1 cellular context compared by ENCODE assay signal in genomic region chr12:123232807-123233504, GRCh38.
TF ChIP-seq lines count a peak whose summit lies in the region.

TSS of gene MPHOSPH9 (minus strand) at chr12:123233141. CDS start at chr12:123230364, 2,777 bp downstream.
TSS of gene MTRFR (plus strand) at chr12:123233436. CDS start at chr12:123253675, 20,239 bp downstream.

TF ChIP-seq in HepG2, 621 proteins besides CTCF, POLR2A, EP300 and RAD21 (continued from another document and continues in another):
- TF ChIP-seq ZBTB33 (CRISPR knock-in tag; IDR thresholded peaks at IDR 0.05) = peak; percentile 45; the same call in 1 of the 2 replicates
- TF ChIP-seq FOXA1 (IDR thresholded peaks at IDR 0.05) = no peak
- peak; percentile 71 for TF ChIP-seq FOXA1 (CRISPR knock-in tag; IDR thresholded peaks at IDR 0.05)
- no peak; the same call in 1 of the 2 replicates for TF ChIP-seq RARA (CRISPR knock-in tag; IDR thresholded peaks at IDR 0.05)
- peak; percentile 92 for TF ChIP-seq GTF2F1 (IDR thresholded peaks at IDR 0.05; ENCODE audit: low read length)
- TF ChIP-seq ZNF326 (CRISPR knock-in tag; IDR thresholded peaks at IDR 0.05; ENCODE audit: borderline replicate concordance) = no peak
- TF ChIP-seq ZNF3 (CRISPR knock-in tag; IDR thresholded peaks at IDR 0.05) = no peak
- no peak; the same call in 1 of the 2 replicates for TF ChIP-seq ZBTB21 (CRISPR knock-in tag; IDR thresholded peaks at IDR 0.05)
- no peak for TF ChIP-seq ZNF75D (CRISPR knock-in tag; IDR thresholded peaks at IDR 0.05; ENCODE audit: borderline replicate concordance)
- 0 out of 2 replicates have a peak, but pooled peaks have one; percentile 52 for TF ChIP-seq ZBTB10 (CRISPR knock-in tag; IDR thresholded peaks at IDR 0.05; ENCODE audit: borderline replicate concordance)
- TF ChIP-seq RFXANK (CRISPR knock-in tag; IDR thresholded peaks at IDR 0.05) = no peak
- no peak for TF ChIP-seq THYN1 (CRISPR knock-in tag; IDR thresholded peaks at IDR 0.05; ENCODE audit: borderline replicate concordance, low read depth)
- peak; percentile 76; the same call in 1 of the 2 replicates for TF ChIP-seq CHCHD3 (CRISPR knock-in tag; IDR thresholded peaks at IDR 0.05)
- no peak for TF ChIP-seq ZKSCAN5 (CRISPR knock-in tag; IDR thresholded peaks at IDR 0.05)
- TF ChIP-seq ZNF33B (CRISPR knock-in tag; IDR thresholded peaks at IDR 0.05) = no peak
- TF ChIP-seq ZBTB37 (CRISPR knock-in tag; IDR thresholded peaks at IDR 0.05) = no peak
- TF ChIP-seq TCF7L2 (IDR thresholded peaks at IDR 0.05; ENCODE audit: low read depth, low read length) = no peak
- peak; percentile 84; the same call in 1 of the 2 replicates for TF ChIP-seq ZNF605 (CRISPR knock-in tag; IDR thresholded peaks at IDR 0.05)
- TF ChIP-seq ATF6 (CRISPR knock-in tag; conservative IDR thresholded peaks at IDR 0.05) = no peak
- peak; percentile 95 for TF ChIP-seq ARID4A (CRISPR knock-in tag; IDR thresholded peaks at IDR 0.05; ENCODE audit: borderline replicate concordance)
- TF ChIP-seq ZNF207 (IDR thresholded peaks at IDR 0.05; ENCODE audit: borderline replicate concordance) = no peak
- 0 out of 2 replicates have a peak, but pooled peaks have one; percentile 78 for TF ChIP-seq ZNF792 (CRISPR knock-in tag; IDR thresholded peaks at IDR 0.05)
- TF ChIP-seq SIN3A (IDR thresholded peaks at IDR 0.05; ENCODE audit: borderline replicate concordance, low read depth, low read length) = peak; percentile 90; the same call in 1 of the 2 replicates
- no peak for TF ChIP-seq NR0B2 (CRISPR knock-in tag; IDR thresholded peaks at IDR 0.05)
- no peak for TF ChIP-seq HIVEP1 (CRISPR knock-in tag; IDR thresholded peaks at IDR 0.05)
- no peak; the same call in 1 of the 2 replicates for TF ChIP-seq WIZ (CRISPR knock-in tag; IDR thresholded peaks at IDR 0.05)
- peak; percentile 52; the same call in 1 of the 2 replicates for TF ChIP-seq ZFP90 (CRISPR knock-in tag; IDR thresholded peaks at IDR 0.05; ENCODE audit: borderline replicate concordance)
- TF ChIP-seq ZNF274 (CRISPR knock-in tag; IDR thresholded peaks at IDR 0.05) = peak; percentile 79; the same call in 1 of the 2 replicates
- TF ChIP-seq ZNF800 (CRISPR knock-in tag; IDR thresholded peaks at IDR 0.05) = no peak
- peak; percentile 94; the same call in 1 of the 2 replicates for TF ChIP-seq ETV6 (CRISPR knock-in tag; conservative IDR thresholded peaks at IDR 0.05)
- TF ChIP-seq SRF (IDR thresholded peaks at IDR 0.05; ENCODE audit: low read depth, low read length) = 0 out of 2 replicates have a peak, but pooled peaks have one; percentile 39
- peak; percentile 67; the same call in 1 of the 2 replicates for TF ChIP-seq ZNF768 (CRISPR knock-in tag; IDR thresholded peaks at IDR 0.05)
- TF ChIP-seq ETS1 (CRISPR knock-in tag; IDR thresholded peaks at IDR 0.05) = no peak
- TF ChIP-seq HOXA9 (CRISPR knock-in tag; IDR thresholded peaks at IDR 0.05; ENCODE audit: borderline replicate concordance) = peak; percentile 79
- no peak for TF ChIP-seq ZNF562 (CRISPR knock-in tag; IDR thresholded peaks at IDR 0.05; ENCODE audit: borderline replicate concordance)
- peak; percentile 77 for TF ChIP-seq ZNF431 (CRISPR knock-in tag; IDR thresholded peaks at IDR 0.05; ENCODE audit: borderline replicate concordance, low read depth)
- 0 out of 2 replicates have a peak, but pooled peaks have one; percentile 27 for TF ChIP-seq ARID5B (CRISPR knock-in tag; IDR thresholded peaks at IDR 0.05)
- TF ChIP-seq XBP1 (CRISPR knock-in tag; IDR thresholded peaks at IDR 0.05) = peak; percentile 78; the same call in 1 of the 2 replicates
- peak; percentile 65; the same call in 1 of the 2 replicates for TF ChIP-seq SMYD3 (CRISPR knock-in tag; IDR thresholded peaks at IDR 0.05)
- TF ChIP-seq ATF1 (CRISPR knock-in tag; IDR thresholded peaks at IDR 0.05) = peak; percentile 82
- TF ChIP-seq MXI1 (IDR thresholded peaks at IDR 0.05; ENCODE audit: borderline replicate concordance, low read depth, low read length) = peak; percentile 53; the same call in 2 of the 3 replicates
